Comparison of ENCODE assay signal across 8 cellular contexts in the genomic region with DNA sequence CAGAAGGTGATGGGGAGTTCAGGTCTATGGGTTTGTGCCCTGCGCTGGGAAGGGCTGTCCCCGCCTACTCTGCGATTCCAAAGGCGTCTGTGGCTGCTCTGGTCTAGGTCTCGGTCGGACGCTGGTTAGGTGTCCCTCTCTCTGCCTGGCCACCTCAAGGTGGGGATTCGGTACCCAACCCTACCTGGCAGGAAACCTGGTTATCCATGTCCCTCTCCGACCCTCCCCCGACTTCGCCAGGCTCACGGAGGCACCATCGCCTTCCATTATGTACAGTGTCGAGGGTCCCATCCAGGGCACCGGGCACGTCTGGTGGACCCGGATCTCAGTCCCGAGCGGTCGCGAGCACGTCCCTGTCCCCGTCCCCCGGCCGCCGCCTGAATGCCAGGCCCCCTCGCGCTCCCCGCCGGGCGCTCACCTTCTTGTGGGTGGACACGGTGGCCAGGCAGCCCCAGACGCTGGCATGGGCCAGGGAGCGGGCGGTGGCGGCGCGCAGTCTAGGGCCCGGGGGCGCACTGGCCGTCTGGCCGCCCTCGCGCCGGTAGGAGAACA. TPM values are rescaled to one million over a fixed set of nuclear protein-coding genes. Genes with fewer than 3 reads are reported as not detected.
A peak's percentile ranks its signal among the peaks of the same experiment; 100 is the strongest.
DNase-seq lines count a peak whose midpoint lies in the region; ATAC-seq and TF ChIP-seq lines count a peak whose summit lies in the region.

No MANE protein-coding gene starts in this region.

- peak; percentile 40 for DNase-seq in H9
- no peak for DNase-seq in activated CD4-positive, alpha-beta memory T cell treated with anti-CD3 and anti-CD28 coated beads, Interleukin-2, amount 10 ng/mL, durations not matched to agents 7 days and 5 days
- no peak for DNase-seq in left ventricle myocardium superior
- DNase-seq in retinal pigment epithelial cell (ENCODE audit: low read depth): no peak
- no peak for DNase-seq in islet precursor cell
- no peak for DNase-seq in NCI-H524 treated with DMSO at 0.1 percent for 48 hours (lab: John Stamatoyannopoulos, UW)

- H2BK5ac ChIP-seq in H9 (ENCODE audit: insufficient read length, low read length): no peak overlapping the region

- no peak overlapping the region for H4K5ac ChIP-seq in H9 (ENCODE audit: insufficient read length, low read depth, low read length)

- H3K9me3 ChIP-seq in H9 (ENCODE audit: control insufficient read depth, low read depth, low read length): no peaks in the 10 kb centered on the region

- no peaks in the 10 kb centered on the region for H3K4me1 ChIP-seq in H9 (ENCODE audit: insufficient read depth, low read length)

- H4K91ac ChIP-seq in H9 (ENCODE audit: insufficient read length, low read depth, low read length): no peak overlapping the region

- no peak overlapping the region for H2BK20ac ChIP-seq in H9 (ENCODE audit: low read depth, low read length, poor library complexity, severe bottlenecking)

- H3K4ac ChIP-seq in H9 (ENCODE audit: low read depth, low read length): no peak overlapping the region

- no peak overlapping the region for H2BK12ac ChIP-seq in H9 (ENCODE audit: insufficient read length, low read depth, low read length)

- ATAC-seq in left ventricle myocardium superior: peak; percentile 12
- ATAC-seq in GM18517 (IDR thresholded peaks at IDR 0.05; ENCODE audit: unreplicated experiment): no peak
- ATAC-seq in HG02884 (IDR thresholded peaks at IDR 0.05; ENCODE audit: unreplicated experiment): no peak

- no peak overlapping the region for H2AFZ ChIP-seq in H9 (ENCODE audit: low read length)

- POLR2A ChIA-PET in activated CD4-positive, alpha-beta memory T cell treated with anti-CD3 and anti-CD28 coated beads, Interleukin-2, amount 10 ng/mL, durations not matched to agents 7 days and 5 days (lab: Charles Lee): interaction anchor here (0.6 to 3.9 kb wide), 10 partner anchors 8 to 134 kb away, joined by 3 to 15 read pairs (median 6); a partner anchor contains a TSS

- H3K23ac ChIP-seq in H9 (ENCODE audit: insufficient read length, low read depth, low read length): no peak overlapping the region

- H3K27me3 Mint-ChIP-seq in H9 (ENCODE audit: low read depth): peaks cover 63% of the 10 kb centered on the region
- peaks cover 60% of the 10 kb centered on the region for H3K27me3 Mint-ChIP-seq in activated CD4-positive, alpha-beta memory T cell treated with anti-CD3 and anti-CD28 coated beads, Interleukin-2, amount 10 ng/mL, durations not matched to agents 7 days and 5 days

- no peaks in the 10 kb centered on the region; a peak in 1 of 7 replicates for H3K36me3 Mint-ChIP-seq in H9 (ENCODE audit: insufficient read depth in 1 of 3, low read depth in 3 of 3)
- no peaks in the 10 kb centered on the region for H3K36me3 Mint-ChIP-seq in activated CD4-positive, alpha-beta memory T cell treated with anti-CD3 and anti-CD28 coated beads, Interleukin-2, amount 10 ng/mL, durations not matched to agents 7 days and 5 days (ENCODE audit: low read depth)

- no CpG with 5 or more reads among the region's 45 CpGs for WGBS in H9 (ENCODE audit: extremely low coverage, insufficient read length, low lambda C conversion rate)

- H2AK5ac ChIP-seq in H9 (ENCODE audit: insufficient read length, low read length): no peak overlapping the region

- H3K18ac ChIP-seq in H9 (ENCODE audit: insufficient read length, low read depth, low read length): no peak overlapping the region

- H4K8ac ChIP-seq in H9 (replicated peaks; ENCODE audit: insufficient read length, low read depth, low read length): no peak overlapping the region

- H3K9me3 Mint-ChIP-seq in H9: no peaks in the 10 kb centered on the region; a peak in 1 of 5 replicates
- H3K9me3 Mint-ChIP-seq in activated CD4-positive, alpha-beta memory T cell treated with anti-CD3 and anti-CD28 coated beads, Interleukin-2, amount 10 ng/mL, durations not matched to agents 7 days and 5 days: no peaks in the 10 kb centered on the region

- H4K20me1 ChIP-seq in H9 (ENCODE audit: control insufficient read depth, insufficient read depth, insufficient read length): no peaks in the 10 kb centered on the region

- no peak overlapping the region for H3K27ac ChIP-seq in H9 (ENCODE audit: insufficient read length, low read depth, low read length)

- H3K14ac ChIP-seq in H9 (ENCODE audit: insufficient read depth, low read length): no peak overlapping the region; the same call in 1 of the 2 replicates

- peak overlapping the region; percentile 71 to 88 for H3K4me3 Mint-ChIP-seq in H9
- peak overlapping the region; percentile 44 for H3K4me3 Mint-ChIP-seq in activated CD4-positive, alpha-beta memory T cell treated with anti-CD3 and anti-CD28 coated beads, Interleukin-2, amount 10 ng/mL, durations not matched to agents 7 days and 5 days

- no peak for TF ChIP-seq CTCF in H9 (conservative IDR thresholded peaks at IDR 0.05)
- no peak for TF ChIP-seq CTCF in retinal pigment epithelial cell (conservative IDR thresholded peaks at IDR 0.05; ENCODE audit: low read depth, low read length)

- H2BK15ac ChIP-seq in H9 (ENCODE audit: low read depth, low read length): no peak overlapping the region

- no peak overlapping the region for H3K9ac ChIP-seq in H9 (ENCODE audit: extremely low read depth, insufficient read length, low read length)

- no peak overlapping the region for H2BK120ac ChIP-seq in H9 (ENCODE audit: low read depth, low read length, poor library complexity, severe bottlenecking)

- H3T11ph ChIP-seq in H9 (ENCODE audit: low read length): no peak overlapping the region

- peaks cover 13% of the 10 kb centered on the region; the same call in 1 of the 2 replicates for H3K27me3 ChIP-seq in H9 (ENCODE audit: insufficient read depth, low read length)

- peaks cover 8% of the 10 kb centered on the region for H3K23me2 ChIP-seq in H9 (ENCODE audit: insufficient read length, low read depth, low read length, poor library complexity, severe bottlenecking)

- no peak overlapping the region for H3K27ac Mint-ChIP-seq in H9
- no peak overlapping the region for H3K27ac Mint-ChIP-seq in activated CD4-positive, alpha-beta memory T cell treated with anti-CD3 and anti-CD28 coated beads, Interleukin-2, amount 10 ng/mL, durations not matched to agents 7 days and 5 days

- peak overlapping the region; percentile 76 for H3K4me2 ChIP-seq in H9 (ENCODE audit: insufficient read depth, insufficient read length, low read length)

- H3K56ac ChIP-seq in H9 (ENCODE audit: insufficient read length, low read depth, low read length): no peak overlapping the region

- CTCF ChIA-PET in activated CD4-positive, alpha-beta memory T cell treated with anti-CD3 and anti-CD28 coated beads, Interleukin-2, amount 10 ng/mL, durations not matched to agents 7 days and 5 days (lab: Charles Lee): interaction anchor here (0.6 to 6.5 kb wide), 17 partner anchors 9 to 341 kb away, joined by 3 to 70 read pairs (median 5); no protein-coding TSS in a partner anchor

- H3K79me1 ChIP-seq in H9 (ENCODE audit: insufficient read depth, low read depth, low read length, poor library complexity, severe bottlenecking): no peaks in the 10 kb centered on the region

- intact Hi-C loops in left ventricle myocardium superior (cut with micrococcal nuclease): no loop called here

- peak overlapping the region; percentile 53 for H3K4me3 ChIP-seq in retinal pigment epithelial cell (ENCODE audit: low read length)

- peaks cover 23 to 24% of the 10 kb centered on the region in 2 experiments for H3K4me1 Mint-ChIP-seq in H9
- peaks cover 11% of the 10 kb centered on the region for H3K4me1 Mint-ChIP-seq in activated CD4-positive, alpha-beta memory T cell treated with anti-CD3 and anti-CD28 coated beads, Interleukin-2, amount 10 ng/mL, durations not matched to agents 7 days and 5 days

- H3K79me2 ChIP-seq in H9 (ENCODE audit: insufficient read depth, low read length): no peaks in the 10 kb centered on the region

RNA-seq across cellular contexts. Expression of a gene that starts 0.6 kb away (rescaled TPM):
- total RNA-seq in H9 (2021) (0.77 and 1.2 TPM in 2 replicates), left ventricle myocardium superior (not detected)
- under 1 TPM; 0.65 to 0.98 TPM for total RNA-seq in activated CD4-positive, alpha-beta memory T cell treated with anti-CD3 and anti-CD28 coated beads, Interleukin-2, amount 10 ng/mL, durations not matched to agents 7 days and 5 days
